ENCODE assay signal across 34 cellular contexts in the genomic region with DNA sequence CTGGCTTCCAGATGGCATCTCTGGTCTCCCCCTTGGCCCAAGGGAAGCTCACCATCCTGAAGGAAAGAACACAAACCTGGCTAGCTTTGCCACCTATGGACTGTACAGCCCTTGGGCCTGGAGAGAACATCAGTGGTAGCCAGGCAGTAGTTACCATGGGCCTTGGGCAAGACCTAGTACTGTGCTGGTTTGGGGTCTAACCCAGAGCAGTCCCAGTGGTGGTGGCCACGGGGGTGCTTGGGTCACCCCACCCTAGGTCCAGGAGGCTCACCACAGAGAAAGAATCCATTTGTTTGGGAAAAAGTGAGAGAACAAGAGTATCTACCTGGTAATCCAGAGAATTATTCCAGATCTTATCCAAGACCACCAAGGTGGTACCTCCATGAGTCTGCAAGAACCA.
"Had no signal": no experiment of that assay in that cellular context is flagged by ENCODE, and none has a peak within 500 bp of the region (broad histone marks: within the 10 kb centered on the region; RNA-seq: fewer than 3 reads in every experiment).

No MANE protein-coding gene starts in this region.

- DNase-seq: Karpas-422, Kasumi-1, MG63, MM.1S, MV-4-11, NCI-H1048, NCI-H1092, NCI-H1092 treated with DMSO at 0.1 percent for 48 hours, NCI-H1105, NCI-H1105 treated with DMSO at 0.1 percent for 48 hours, NCI-H1417, NCI-H1417 treated with DMSO at 0.1 percent for 48 hours, NCI-H1436, NCI-H1436 treated with DMSO at 0.1 percent for 48 hours, NCI-H146, NCI-H1694, NCI-H1694 treated with DMSO at 0.1 percent for 48 hours, NCI-H187, NCI-H187 treated with DMSO at 0.1 percent for 48 hours, NCI-H1930, NCI-H2029, NCI-H2029 treated with DMSO at 0.1 percent for 48 hours, NCI-H2081, NCI-H2081 treated with DMSO at 0.1 percent for 48 hours, NCI-H2107, NCI-H2171, NCI-H2171 treated with DMSO at 0.1 percent for 48 hours, NCI-H2227 treated with DMSO at 0.1 percent for 48 hours, NCI-H226, NCI-H345, NCI-H446, NCI-H446 treated with DMSO at 0.1 percent for 48 hours, NCI-H510A, NCI-H510A treated with DMSO at 0.1 percent for 48 hours had no signal
